In the genomic region with DNA sequence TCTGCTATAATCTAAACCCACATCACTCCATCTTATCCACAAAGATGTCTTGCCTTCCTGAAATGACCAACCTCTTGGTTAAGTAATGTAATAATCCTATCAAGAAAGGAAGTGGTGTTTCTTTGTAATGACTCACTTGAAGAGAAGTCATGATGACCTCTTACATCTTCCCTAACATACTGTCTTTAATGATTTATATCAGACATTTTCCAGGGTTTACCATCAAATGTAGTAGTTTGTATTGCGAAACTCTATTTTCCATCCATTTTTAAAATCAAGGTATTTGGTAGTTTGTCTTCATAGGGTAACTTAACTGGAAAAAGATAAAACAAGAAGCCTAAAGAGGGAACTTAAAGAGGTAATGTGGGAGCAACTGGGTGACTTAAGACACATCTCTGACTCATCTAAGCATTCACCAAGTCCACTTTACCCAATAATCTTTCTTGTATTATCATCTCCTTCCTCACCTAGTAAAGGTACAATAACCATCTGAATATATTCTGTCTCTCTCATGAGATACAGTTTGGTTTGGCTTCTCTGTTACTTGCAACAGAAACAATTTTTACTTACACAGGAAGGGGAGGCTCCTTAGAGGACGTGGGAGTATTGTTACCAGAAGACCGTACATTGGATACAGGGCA, we compare ENCODE assay signal across 11 cellular contexts. TPM values are rescaled to one million over a fixed set of nuclear protein-coding genes. Genes with fewer than 3 reads are reported as not detected.
A peak's percentile ranks its signal among the peaks of the same experiment; 100 is the strongest.
DNase-seq lines count a peak whose midpoint lies in the region; ATAC-seq and TF ChIP-seq lines count a peak whose summit lies in the region.
"Had no signal": no experiment of that assay in that cellular context is flagged by ENCODE, and none has a peak within 500 bp of the region (broad histone marks: within the 10 kb centered on the region; RNA-seq: fewer than 3 reads in every experiment).

No MANE protein-coding gene starts in this region.

- no peaks in the 10 kb centered on the region for H3K79me2 ChIP-seq in H9 (ENCODE audit: insufficient read depth, low read length)

- H3K4me2 ChIP-seq in H9 (ENCODE audit: insufficient read depth, insufficient read length, low read length), result no peak overlapping the region
- H3K4me2 ChIP-seq: KMS-11 had no signal

- no TSS peak for BruUV-seq in Panc1 (replicated peaks; lab: Mats Ljungman, UMichigan)

- WGBS in endodermal cell (ENCODE audit: insufficient coverage in 1 of 2, insufficient read length in 1 of 2), 2 experiments, result 92 to 94% methylated on average over 2 of the region's 3 CpGs
- WGBS in H9 (ENCODE audit: extremely low coverage, insufficient read length, low lambda C conversion rate), result no CpG with 5 or more reads among the region's 3 CpGs

- H4K91ac ChIP-seq in H9 (ENCODE audit: insufficient read length, low read depth, low read length), result no peak overlapping the region

- H3K14ac ChIP-seq in H9 (ENCODE audit: insufficient read depth, low read length), result no peak overlapping the region

- no peak overlapping the region for H2BK20ac ChIP-seq in H9 (ENCODE audit: low read depth, low read length, poor library complexity, severe bottlenecking)

- H3K27me3 Mint-ChIP-seq in endodermal cell (ENCODE audit: insufficient read depth) (no peaks in the 10 kb centered on the region), H9 (ENCODE audit: low read depth) (peaks cover 1% of the 10 kb centered on the region; the same call in 1 of the 2 replicates)
- H3K27me3 Mint-ChIP-seq: progenitor cell of endocrine pancreas had no signal

- no peak overlapping the region for H4K8ac ChIP-seq in H9 (replicated peaks; ENCODE audit: insufficient read length, low read depth, low read length)

- DNase-seq in GF-D8 (lab: John Stamatoyannopoulos, UW), result peak; percentile 60
- peak; percentile 42 for DNase-seq in Panc1 (ENCODE audit: low read depth, low spot score)
- peak; percentile 83 for DNase-seq in fibroblast of mammary gland (ENCODE audit: low read depth)
- DNase-seq in endodermal cell, result no peak
- no peak for DNase-seq in NCI-H1092 (lab: John Stamatoyannopoulos, UW)
- DNase-seq in DMS53 treated with DMSO at 0.1 percent for 48 hours (lab: John Stamatoyannopoulos, UW; ENCODE audit: unreplicated experiment), result no peak
- no peak for DNase-seq in H9

- H3K9me3 Mint-ChIP-seq in endodermal cell (no peaks in the 10 kb centered on the region), H9 (peaks cover 0 to 2% of the 10 kb centered on the region in 2 experiments; a peak in 2 of 5 replicates)

- no peak overlapping the region for H2BK15ac ChIP-seq in H9 (ENCODE audit: low read depth, low read length)

- no peak for TF ChIP-seq CTCF in Panc1 (IDR thresholded peaks at IDR 0.05)
- no peak for TF ChIP-seq CTCF in fibroblast of mammary gland (conservative IDR thresholded peaks at IDR 0.05; ENCODE audit: control insufficient read depth, insufficient read depth, low read depth, low read length)
- TF ChIP-seq CTCF in endodermal cell (conservative IDR thresholded peaks at IDR 0.05), result no peak
- no peak for TF ChIP-seq CTCF in H9 (conservative IDR thresholded peaks at IDR 0.05)

- H3K27ac Mint-ChIP-seq in endodermal cell, result no peak overlapping the region
- no peak overlapping the region for H3K27ac Mint-ChIP-seq in H9
- H3K27ac Mint-ChIP-seq: progenitor cell of endocrine pancreas had no signal

- H2BK120ac ChIP-seq in H9 (ENCODE audit: low read depth, low read length, poor library complexity, severe bottlenecking), result no peak overlapping the region

- no peaks in the 10 kb centered on the region for H3K79me1 ChIP-seq in H9 (ENCODE audit: insufficient read depth, low read depth, low read length, poor library complexity, severe bottlenecking)

- POLR2A ChIA-PET in Panc1 (lab: Charles Lee), result no interaction called here

- no peak overlapping the region for H3K4me3 ChIP-seq in Panc1 (ENCODE audit: low read depth in 2 of 2, low read length in 2 of 2)
- H3K4me3 ChIP-seq in fibroblast of mammary gland (ENCODE audit: control insufficient read depth, low read depth, low read length), result no peak overlapping the region
- H3K4me3 ChIP-seq in endodermal cell (ENCODE audit: low read length), result no peak overlapping the region
- H3K4me3 ChIP-seq: thoracic aorta had no signal

- ATAC-seq in HG02610 (IDR thresholded peaks at IDR 0.05; ENCODE audit: unreplicated experiment) (peak; percentile 63), Panc1 (no peak)

- no peak overlapping the region for H2BK5ac ChIP-seq in H9 (ENCODE audit: insufficient read length, low read length)

- intact Hi-C loops in Panc1 (cut with micrococcal nuclease; ENCODE audit: unreplicated experiment), result no loop called here

- no peak overlapping the region for H3K4ac ChIP-seq in H9 (ENCODE audit: low read depth, low read length)

- H3K56ac ChIP-seq in H9 (ENCODE audit: insufficient read length, low read depth, low read length), result no peak overlapping the region

- no peak overlapping the region for H2BK12ac ChIP-seq in H9 (ENCODE audit: insufficient read length, low read depth, low read length)

- H3K4me1 ChIP-seq in Panc1 (ENCODE audit: control insufficient read depth, insufficient read depth, low read length), result peaks cover 12% of the 10 kb centered on the region
- H3K4me1 ChIP-seq in endodermal cell (ENCODE audit: control insufficient read depth, insufficient read depth, low read length), result no peaks in the 10 kb centered on the region
- no peaks in the 10 kb centered on the region for H3K4me1 ChIP-seq in H9 (ENCODE audit: insufficient read depth, low read length)

- no peak overlapping the region for H3T11ph ChIP-seq in H9 (ENCODE audit: low read length)

- H3K23me2 ChIP-seq in H9 (ENCODE audit: insufficient read length, low read depth, low read length, poor library complexity, severe bottlenecking), result no peaks in the 10 kb centered on the region

- CTCF ChIA-PET in Panc1 (lab: Charles Lee), result no interaction called here

- no peak overlapping the region for H3K9ac ChIP-seq in endodermal cell (ENCODE audit: extremely low read depth, low read length, poor library complexity, severe bottlenecking)
- no peak overlapping the region for H3K9ac ChIP-seq in H9 (ENCODE audit: extremely low read depth, insufficient read length, low read length)
- H3K9ac ChIP-seq: KMS-11 had no signal

- H3K27me3 ChIP-seq in Panc1 (ENCODE audit: control insufficient read depth, insufficient read depth, low read length), result no peaks in the 10 kb centered on the region
- H3K27me3 ChIP-seq in endodermal cell (ENCODE audit: control insufficient read depth, insufficient read depth, low read length, poor library complexity, severe bottlenecking), result no peaks in the 10 kb centered on the region
- H3K27me3 ChIP-seq in H9 (ENCODE audit: insufficient read depth, low read length), result no peaks in the 10 kb centered on the region

- peaks cover 29% of the 10 kb centered on the region for H3K4me1 Mint-ChIP-seq in endodermal cell
- peaks cover 9 to 17% of the 10 kb centered on the region in 2 experiments for H3K4me1 Mint-ChIP-seq in H9

- no peaks in the 10 kb centered on the region for H4K20me1 ChIP-seq in H9 (ENCODE audit: control insufficient read depth, insufficient read depth, insufficient read length)

- H3K27ac ChIP-seq in Panc1 (ENCODE audit: low read length) (no peak overlapping the region), endodermal cell (ENCODE audit: low read depth, low read length) (no peak overlapping the region), H9 (ENCODE audit: insufficient read length, low read depth, low read length) (no peak overlapping the region)
- H3K27ac ChIP-seq: KMS-11, thoracic aorta had no signal

- no peaks in the 10 kb centered on the region for H3K36me3 Mint-ChIP-seq in endodermal cell (ENCODE audit: low read depth)
- H3K36me3 Mint-ChIP-seq in H9 (ENCODE audit: insufficient read depth in 1 of 3, low read depth in 3 of 3), result peaks cover 0 to 6% (median 0%) of the 10 kb centered on the region in 3 experiments; a peak in 3 of 7 replicates

- no peak overlapping the region for H3K18ac ChIP-seq in H9 (ENCODE audit: insufficient read length, low read depth, low read length)

- H3K9me3 ChIP-seq in Panc1 (ENCODE audit: control insufficient read depth, insufficient read depth, low read depth, low read length) (no peaks in the 10 kb centered on the region), endodermal cell (ENCODE audit: control insufficient read depth, low read length) (no peaks in the 10 kb centered on the region), H9 (ENCODE audit: control insufficient read depth, low read depth, low read length) (no peaks in the 10 kb centered on the region)
- H3K9me3 ChIP-seq: thoracic aorta had no signal

- H2AFZ ChIP-seq in H9 (ENCODE audit: low read length), result no peak overlapping the region

- no peak overlapping the region for H3K23ac ChIP-seq in H9 (ENCODE audit: insufficient read length, low read depth, low read length)

- no peaks in the 10 kb centered on the region for H3K36me3 ChIP-seq in Panc1 (ENCODE audit: control insufficient read depth, insufficient read depth, low read length)
- H3K36me3 ChIP-seq in endodermal cell (ENCODE audit: control insufficient read depth, insufficient read depth, low read length), result no peaks in the 10 kb centered on the region
- H3K36me3 ChIP-seq: thoracic aorta had no signal

- H4K5ac ChIP-seq in H9 (ENCODE audit: insufficient read length, low read depth, low read length), result no peak overlapping the region

- H2AK5ac ChIP-seq in H9 (ENCODE audit: insufficient read length, low read length), result no peak overlapping the region

- H3K4me3 Mint-ChIP-seq in endodermal cell (no peak overlapping the region), H9 (no peak overlapping the region)

- in situ Hi-C loops in Panc1 (cut with HindIII; ENCODE audit: low pct_unique_long_range_greater_than_20kb, low sequenced_read_pairs), result no loop called here

RNA-seq across cellular contexts. Expression of gene MAPK6, which starts 5.7 kb away (rescaled TPM):
- total RNA-seq in Panc1 (2021; ENCODE audit: unreplicated experiment) (66.6 TPM), endodermal cell (10 to 100 TPM; 80.2 to 81.6 TPM), H9 (2021) (88.6 and 94.1 TPM in 2 replicates)
- polyA plus RNA-seq in Panc1 (2012; ENCODE audit: insufficient read length), result 30.3 TPM
- 81.4 TPM for polyA plus RNA-seq in endodermal cell (2013, experiment 1 of 2)
- polyA plus RNA-seq in endodermal cell (2013, experiment 2 of 2), result 81.6 TPM

RNA-seq across cellular contexts. Expression of gene LEO1, which starts 41.7 kb away (rescaled TPM):
- 30.1 TPM for total RNA-seq in Panc1 (2021; ENCODE audit: unreplicated experiment)
- polyA plus RNA-seq in Panc1 (2012; ENCODE audit: insufficient read length), result 21.1 TPM
- 10 to 100 TPM; 25.6 to 26.5 TPM for total RNA-seq in endodermal cell
- polyA plus RNA-seq in endodermal cell (2013, experiment 1 of 2), result 27.2 TPM
- polyA plus RNA-seq in endodermal cell (2013, experiment 2 of 2), result 31.1 TPM
- total RNA-seq in H9 (2021), result 28.4 and 30.3 TPM in 2 replicates

Comparison
In these comparisons a context has a peak if more than half of its experiments do, and no peak if none do; other contexts are left out.
1. DNase-seq: peak in GF-D8 (single experiment), Panc1 (single experiment) and fibroblast of mammary gland (single experiment); none in endodermal cell (single experiment), NCI-H1092 (single experiment), DMS53 treated with DMSO at 0.1 percent for 48 hours (single experiment) and H9 (single experiment).